Comparison of ENCODE assay signal across 8 cellular contexts in genomic region chr5:81850494-81850893, GRCh38.
DNase-seq lines count a peak whose midpoint lies in the region; ATAC-seq and TF ChIP-seq lines count a peak whose summit lies in the region.

No MANE protein-coding gene starts in this region.

- peaks cover 0 to 4% (median 0%) of the 10 kb centered on the region in 5 donors for H3K36me3 Mint-ChIP-seq in naive thymus-derived CD4-positive, alpha-beta T cell

- H3K9me3 ChIP-seq in A673 (ENCODE audit: low read depth, low read length, poor library complexity, severe bottlenecking) (no peaks in the 10 kb centered on the region), HUES48 (ENCODE audit: control insufficient read depth, insufficient read depth, low read length) (no peaks in the 10 kb centered on the region), mammary epithelial cell (replicated peaks; ENCODE audit: insufficient read depth, low read length) (no peaks in the 10 kb centered on the region)
- no peaks in the 10 kb centered on the region for H3K9me3 ChIP-seq in naive thymus-derived CD4-positive, alpha-beta T cell (ENCODE audit: control insufficient read depth in 2 of 3, low read length in 3 of 3)
- H3K9me3 ChIP-seq in effector memory CD4-positive, alpha-beta T cell (ENCODE audit: control insufficient read depth, low read length) = no peaks in the 10 kb centered on the region

- no peaks in the 10 kb centered on the region for H4K20me1 ChIP-seq in mammary epithelial cell (ENCODE audit: insufficient read depth, low read length)

- H3K4me1 ChIP-seq in A673 (ENCODE audit: insufficient read depth, low read length, poor library complexity, severe bottlenecking) (peaks cover 68% of the 10 kb centered on the region), HUES48 (ENCODE audit: control insufficient read depth, insufficient read depth, low read length) (peaks cover 44% of the 10 kb centered on the region), mammary epithelial cell (ENCODE audit: insufficient read depth, low read length) (peaks cover 35% of the 10 kb centered on the region)
- peaks cover 18 to 22% of the 10 kb centered on the region in 2 donors for H3K4me1 ChIP-seq in naive thymus-derived CD4-positive, alpha-beta T cell (ENCODE audit: control insufficient read depth in 2 of 2, insufficient read depth in 2 of 2, low read length in 2 of 2)
- H3K4me1 ChIP-seq in effector memory CD4-positive, alpha-beta T cell (ENCODE audit: control insufficient read depth, insufficient read depth, low read length, poor library complexity, severe bottlenecking) = peaks cover 24% of the 10 kb centered on the region

- H3K27me3 ChIP-seq in A673 (replicated peaks; ENCODE audit: insufficient read depth, low read depth, low read length, poor library complexity) (no peaks in the 10 kb centered on the region), HUES48 (ENCODE audit: control insufficient read depth, insufficient read depth, low read length) (no peaks in the 10 kb centered on the region), mammary epithelial cell (ENCODE audit: insufficient read depth, low read length) (no peaks in the 10 kb centered on the region)
- no peaks in the 10 kb centered on the region for H3K27me3 ChIP-seq in naive thymus-derived CD4-positive, alpha-beta T cell (ENCODE audit: control insufficient read depth in 2 of 2, insufficient read depth in 2 of 2, low read length in 2 of 2)
- H3K27me3 ChIP-seq in effector memory CD4-positive, alpha-beta T cell (replicated peaks; ENCODE audit: control insufficient read depth, insufficient read depth, low read length, poor library complexity, severe bottlenecking) = no peaks in the 10 kb centered on the region

- intact Hi-C loops in A673 (cut with micrococcal nuclease; ENCODE audit: unreplicated experiment) = loop anchor here (2.0 to 5.0 kb wide), 3 partner anchors 122 to 377 kb away; partner anchors contain the start of gene ATG10
- intact Hi-C loops in mammary epithelial cell (cut with micrococcal nuclease) = loop anchor here (2.0 to 5.0 kb wide), 5 partner anchors 122 to 423 kb away; partner anchors contain the start of gene ATG10
- intact Hi-C loops in naive thymus-derived CD4-positive, alpha-beta T cell (cut with micrococcal nuclease) = loop anchor here (2.0 to 10.0 kb wide), 7 partner anchors 217 to 548 kb away; partner anchors contain the start of gene ZCCHC9 (in 1 of the 2)

- dilution Hi-C loops in mammary epithelial cell (cut with HindIII; ENCODE audit: low sequenced_read_pairs) = no loop called here

- peak overlapping the region; percentile 96 to 100 (median 97) for H3K27ac Mint-ChIP-seq in naive thymus-derived CD4-positive, alpha-beta T cell

- peak overlapping the region; percentile 50; the same call in 1 of the 2 replicates for H3K9ac ChIP-seq in HUES48 (ENCODE audit: low read depth, low read length)
- no peak overlapping the region for H3K9ac ChIP-seq in mammary epithelial cell (ENCODE audit: insufficient read depth, low read length)

- no peaks in the 10 kb centered on the region for H3K9me3 Mint-ChIP-seq in naive thymus-derived CD4-positive, alpha-beta T cell

- DNase-seq in A673 (ENCODE audit: low spot score) (peak; percentile 18), mammary epithelial cell (no peak), NCI-H2227 treated with DMSO at 0.1 percent for 48 hours (lab: John Stamatoyannopoulos, UW) (no peak), DMS53 treated with DMSO at 0.1 percent for 48 hours (lab: John Stamatoyannopoulos, UW; ENCODE audit: unreplicated experiment) (no peak)
- DNase-seq in naive thymus-derived CD4-positive, alpha-beta T cell = no peak
- DNase-seq in effector memory CD4-positive, alpha-beta T cell = no peak
- no peak for DNase-seq in activated CD4-positive, CD25-positive, alpha-beta regulatory T cell (lab: John Stamatoyannopoulos, UW)

- in situ Hi-C loops in mammary epithelial cell (cut with MboI; ENCODE audit: low sequenced_read_pairs in 2 of 2) = loop anchor here in 1 of 2 donors (5.0 kb wide), 1 partner anchor 98 kb away; the partner anchor contains the start of gene SSBP2

- H3K4me3 Mint-ChIP-seq in naive thymus-derived CD4-positive, alpha-beta T cell = peak overlapping the region; percentile 61 to 98 (median 94)

- H3K27me3 Mint-ChIP-seq in naive thymus-derived CD4-positive, alpha-beta T cell = peaks cover 0 to under 1% (median 0%) of the 10 kb centered on the region in 5 donors

- peak overlapping the region; percentile 80 for H2AFZ ChIP-seq in mammary epithelial cell (ENCODE audit: low read depth, low read length)

- H3K79me2 ChIP-seq in mammary epithelial cell (ENCODE audit: insufficient read depth, low read length) = no peaks in the 10 kb centered on the region

- peaks cover 21 to 68% (median 53%) of the 10 kb centered on the region in 7 donors for H3K4me1 Mint-ChIP-seq in naive thymus-derived CD4-positive, alpha-beta T cell

- H3K4me3 ChIP-seq in A673 (ENCODE audit: low read depth, low read length, poor library complexity, severe bottlenecking) (no peak overlapping the region), HUES48 (ENCODE audit: low read depth, low read length) (no peak overlapping the region), mammary epithelial cell (replicated peaks in 1 of 3; ENCODE audit: insufficient read depth in 1 of 3, low read depth in 2 of 3, low read length in 3 of 3) (no peak overlapping the region)
- H3K4me3 ChIP-seq in naive thymus-derived CD4-positive, alpha-beta T cell (ENCODE audit: low read length) = peak overlapping the region; percentile 82
- H3K4me3 ChIP-seq in effector memory CD4-positive, alpha-beta T cell (ENCODE audit: insufficient read depth, low read depth, low read length, poor library complexity, severe bottlenecking) = no peak overlapping the region

- no peak for TF ChIP-seq CTCF in A673 (conservative IDR thresholded peaks at IDR 0.05; ENCODE audit: low read depth, low read length)
- TF ChIP-seq CTCF in mammary epithelial cell (conservative IDR thresholded peaks at IDR 0.05 in 1 of 2, IDR thresholded peaks at IDR 0.05 in 1 of 2; ENCODE audit: extremely low read depth in 1 of 2, insufficient read depth in 1 of 2, low read depth in 1 of 2, low read length in 2 of 2) = no peak

- WGBS in mammary epithelial cell (ENCODE audit: low coverage, missing lambda C conversion rate) = 29% methylated on average over 3 of the region's 4 CpGs

- no peak overlapping the region for H3K4me2 ChIP-seq in mammary epithelial cell (ENCODE audit: insufficient read depth, low read depth, low read length)

- POLR2A ChIA-PET in A673 (lab: Charles Lee; ENCODE audit: low non-redundant PET) = interaction anchor here (0.7 kb wide), 1 partner anchor 99 kb away, joined by 3 read pairs; the partner anchor contains the start of gene SSBP2
- POLR2A ChIA-PET in naive thymus-derived CD4-positive, alpha-beta T cell (lab: Charles Lee) = interaction anchor here (0.9 to 7.5 kb wide), 10 partner anchors 11 to 120 kb away, joined by 3 to 172 read pairs (median 6); partner anchors contain the start of gene SSBP2

- no peaks in the 10 kb centered on the region for H3K36me3 ChIP-seq in A673 (ENCODE audit: insufficient read depth, low read length, poor library complexity, severe bottlenecking)
- no peaks in the 10 kb centered on the region for H3K36me3 ChIP-seq in HUES48 (ENCODE audit: control insufficient read depth, insufficient read depth, low read length)
- H3K36me3 ChIP-seq in mammary epithelial cell (ENCODE audit: insufficient read depth, low read length) = no peaks in the 10 kb centered on the region
- no peaks in the 10 kb centered on the region for H3K36me3 ChIP-seq in naive thymus-derived CD4-positive, alpha-beta T cell (ENCODE audit: control insufficient read depth in 2 of 3, insufficient read depth in 3 of 3, low read length in 3 of 3)
- no peaks in the 10 kb centered on the region for H3K36me3 ChIP-seq in effector memory CD4-positive, alpha-beta T cell (ENCODE audit: control insufficient read depth, insufficient read depth, low read length)

- BruUV-seq in A673 (replicated peaks; lab: Mats Ljungman, UMichigan) = no TSS peak
- no TSS peak for BruUV-seq in mammary epithelial cell (replicated peaks; lab: Mats Ljungman, UMichigan)

- H3K27ac ChIP-seq in A673 (ENCODE audit: low read depth, low read length, poor library complexity, severe bottlenecking) (peak overlapping the region; percentile 98), HUES48 (ENCODE audit: low read depth, low read length) (peak overlapping the region; percentile 95), mammary epithelial cell (ENCODE audit: insufficient read depth, low read depth, low read length) (no peak overlapping the region)
- peak overlapping the region; percentile 71 for H3K27ac ChIP-seq in naive thymus-derived CD4-positive, alpha-beta T cell (ENCODE audit: low read depth, low read length)
- no peak overlapping the region for H3K27ac ChIP-seq in effector memory CD4-positive, alpha-beta T cell (ENCODE audit: insufficient read depth, low read length, poor library complexity, severe bottlenecking)

- ATAC-seq in naive thymus-derived CD4-positive, alpha-beta T cell = no peak

- CTCF ChIA-PET in A673 (lab: Charles Lee) = interaction anchor here (2.1 to 2.5 kb wide), 2 partner anchors 99 to 315 kb away, joined by 15 to 29 read pairs; partner anchors contain the start of gene SSBP2
- CTCF ChIA-PET in mammary epithelial cell (lab: Charles Lee; ENCODE audit: low non-redundant PET) = interaction anchor here (0.6 kb wide), 1 partner anchor 315 kb away, joined by 3 read pairs; no protein-coding TSS in a partner anchor
- CTCF ChIA-PET in naive thymus-derived CD4-positive, alpha-beta T cell (lab: Charles Lee) = interaction anchor here (1.1 to 3.8 kb wide), 6 partner anchors 12 to 342 kb away, joined by 3 to 24 read pairs (median 9); partner anchors contain the start of gene SSBP2

Comparison
In these comparisons a context has a peak if more than half of its experiments do, and no peak if none do; other contexts are left out.
1. H3K27ac ChIP-seq: peak in A673 (single experiment), HUES48 (single experiment) and naive thymus-derived CD4-positive, alpha-beta T cell (single experiment); none in mammary epithelial cell (single experiment) and effector memory CD4-positive, alpha-beta T cell (single experiment).